8 cellular contexts compared by ENCODE assay signal in the genomic region with DNA sequence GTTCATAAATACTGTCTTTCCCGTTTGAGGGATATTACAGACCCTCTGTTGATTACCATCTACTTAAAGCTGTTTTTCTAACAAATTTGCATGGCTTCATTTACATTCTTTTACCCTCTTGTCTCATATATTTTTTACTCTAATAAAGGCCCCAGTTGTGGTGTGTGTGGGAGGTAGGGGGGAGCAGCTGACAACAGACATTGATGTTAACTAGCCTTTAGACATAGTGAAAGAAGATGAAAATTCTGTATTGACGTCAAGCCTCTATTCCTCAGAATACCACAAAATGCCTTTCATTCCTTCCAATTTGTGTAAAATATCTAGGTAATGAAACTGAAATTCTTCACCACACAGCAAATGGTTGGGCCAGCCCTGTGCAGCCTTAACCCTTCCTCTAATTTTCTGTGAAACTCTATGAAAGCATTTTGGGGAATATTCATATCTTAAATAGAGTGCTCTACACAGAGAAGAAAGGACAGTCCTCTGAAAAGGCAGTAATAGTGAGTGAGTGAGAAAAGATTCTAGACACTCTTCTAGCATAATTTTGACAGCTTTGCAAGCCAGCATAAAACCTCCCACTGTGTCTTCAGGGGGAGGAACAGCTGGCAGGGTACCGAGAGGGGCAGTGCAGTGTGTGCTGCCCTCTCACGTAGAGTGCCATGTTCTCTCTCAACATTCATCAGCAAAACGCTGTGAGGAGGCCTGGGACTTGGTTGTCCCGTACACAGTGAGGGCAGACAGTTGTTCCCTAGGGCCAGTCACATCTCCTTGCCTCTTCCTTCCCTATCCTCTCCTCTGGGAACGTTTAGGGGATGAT. TPM values are rescaled to one million over a fixed set of nuclear protein-coding genes. Genes with fewer than 3 reads are reported as not detected.
DNase-seq lines count a peak whose midpoint lies in the region; ATAC-seq, FAIRE-seq and TF ChIP-seq lines count a peak whose summit lies in the region.

No MANE protein-coding gene starts in this region.

- no peak overlapping the region for H2AFZ ChIP-seq in HepG2 (ENCODE audit: low read length)
- no peak overlapping the region for H2AFZ ChIP-seq in PC-3 (ENCODE audit: low read length)

- no peak overlapping the region for H3K4me3 Mint-ChIP-seq in stimulated activated naive B cell treated with anti-CD40 and anti-IgM and Interleukin-4, amounts not matched to agents 10 μg/mL and 1 μg/mL and 100 μg/mL, for 72 hours
- H3K4me3 Mint-ChIP-seq in Caco-2 (ENCODE audit: unreplicated experiment), result no peak overlapping the region

- POLR2A ChIA-PET in HepG2 (lab: Yijun Ruan, JAX), result interaction anchor here (1.0 to 1.1 kb wide), 2 partner anchors 83 to 96 kb away, joined by 3 read pairs; partner anchors contain the start of gene LIMA1
- POLR2A ChIA-PET in PC-3 (lab: Charles Lee; ENCODE audit: unreplicated experiment), result interaction anchor here (0.7 kb wide), 1 partner anchor 10 kb away, joined by 4 read pairs; no protein-coding TSS in a partner anchor
- POLR2A ChIA-PET in Caco-2 (lab: Charles Lee), result no interaction called here

- no peaks in the 10 kb centered on the region for H3K27me3 Mint-ChIP-seq in stimulated activated naive B cell treated with anti-CD40 and anti-IgM and Interleukin-4, amounts not matched to agents 10 μg/mL and 1 μg/mL and 100 μg/mL, for 72 hours
- no peaks in the 10 kb centered on the region for H3K27me3 Mint-ChIP-seq in Caco-2 (ENCODE audit: insufficient read depth, unreplicated experiment)

- intact Hi-C loops in HepG2 (cut with micrococcal nuclease; ENCODE audit: unreplicated experiment), result no loop called here
- intact Hi-C loops in right lobe of liver (cut with DNase I), result no loop called here
- intact Hi-C loops in PC-3 (cut with micrococcal nuclease), result loop anchor here (5.0 kb wide), 1 partner anchor 35 kb away; no protein-coding TSS in a partner anchor
- intact Hi-C loops in esophagus squamous epithelium (cut with DNase I), result no loop called here
- intact Hi-C loops in Caco-2 (cut with micrococcal nuclease; ENCODE audit: unreplicated experiment), result no loop called here

- in situ Hi-C loops in HepG2 (cut with HindIII; ENCODE audit: extremely low pct_ligation_motif_present, low pct_unique_long_range_greater_than_20kb), result loop anchor here (10.0 kb wide), 1 partner anchor 128 kb away; no protein-coding TSS in a partner anchor

- no peak for FAIRE-seq in HepG2 (lab: Jason Lieb, UNC)

- H3K9ac ChIP-seq in HepG2 (ENCODE audit: insufficient read depth, low read depth, low read length) (peak overlapping the region; percentile 10; the same call in 1 of the 2 replicates), PC-3 (ENCODE audit: low read length) (no peak overlapping the region)

- ATAC-seq in HepG2 (no peak), right lobe of liver (no peak), PC-3 (no peak)
- ATAC-seq in stimulated activated naive B cell treated with anti-CD40 and anti-IgM and Interleukin-4, amounts not matched to agents 10 μg/mL and 1 μg/mL and 100 μg/mL, for 72 hours (replicated peaks), result peak; percentile 83 to 87

- H3K27ac Mint-ChIP-seq in stimulated activated naive B cell treated with anti-CD40 and anti-IgM and Interleukin-4, amounts not matched to agents 10 μg/mL and 1 μg/mL and 100 μg/mL, for 72 hours, result peak overlapping the region; percentile 88
- H3K27ac Mint-ChIP-seq in Caco-2 (ENCODE audit: unreplicated experiment), result no peak overlapping the region

- H3K9me3 ChIP-seq in HepG2 (ENCODE audit: low read length) (no peaks in the 10 kb centered on the region), right lobe of liver (no peaks in the 10 kb centered on the region), PC-3 (ENCODE audit: low read length) (no peaks in the 10 kb centered on the region), esophagus squamous epithelium (no peaks in the 10 kb centered on the region), Caco-2 (no peaks in the 10 kb centered on the region)

- DNase-seq in HepG2 (ENCODE audit: low spot score) (no peak), right lobe of liver (no peak), PC-3 (no peak), esophagus squamous epithelium (lab: John Stamatoyannopoulos, UW) (no peak), Caco-2 (no peak), DMS79 treated with DMSO at 0.1 percent for 48 hours (lab: John Stamatoyannopoulos, UW) (no peak), AML-193 (lab: John Stamatoyannopoulos, UW) (no peak)
- no peak for DNase-seq in stimulated activated naive B cell treated with anti-CD40 and anti-IgM and Interleukin-4, amounts not matched to agents 10 μg/mL and 1 μg/mL and 100 μg/mL, for 72 hours

- CTCF ChIA-PET in HepG2 (lab: Yijun Ruan, JAX; ENCODE audit: low intra/inter-chr PET ratio, low total read pairs), result no interaction called here
- CTCF ChIA-PET in PC-3 (lab: Charles Lee), result interaction anchor here (0.5 to 1.0 kb wide), 2 partner anchors 16 to 129 kb away, joined by 3 to 4 read pairs; no protein-coding TSS in a partner anchor
- CTCF ChIA-PET in Caco-2 (lab: Charles Lee), result interaction anchor here (1.0 to 1.4 kb wide), 3 partner anchors 10 to 127 kb away, joined by 3 to 7 read pairs (median 6); no protein-coding TSS in a partner anchor

- H3K79me2 ChIP-seq in HepG2 (ENCODE audit: insufficient read depth, low read length) (no peaks in the 10 kb centered on the region), PC-3 (ENCODE audit: low read length) (no peaks in the 10 kb centered on the region)

- no peak for TF ChIP-seq RAD21 in HepG2 (CRISPR knock-in tag; IDR thresholded peaks at IDR 0.05)

- H3K4me1 ChIP-seq in HepG2 (ENCODE audit: insufficient read depth, low read length) (peaks cover 40% of the 10 kb centered on the region), right lobe of liver (no peaks in the 10 kb centered on the region), PC-3 (ENCODE audit: insufficient read depth, low read length) (peaks cover 26% of the 10 kb centered on the region), esophagus squamous epithelium (peaks cover 11 to 54% (median 39%) of the 10 kb centered on the region in 3 donors), Caco-2 (peaks cover 6% of the 10 kb centered on the region; the same call in 1 of the 2 replicates)

- peak overlapping the region; percentile 59; the same call in 1 of the 2 replicates for H3K4me2 ChIP-seq in HepG2 (ENCODE audit: low read depth, low read length)
- no peak overlapping the region for H3K4me2 ChIP-seq in PC-3 (ENCODE audit: low read length)

- no peak for TF ChIP-seq POLR2A in HepG2 (IDR thresholded peaks at IDR 0.05; ENCODE audit: insufficient read depth in 1 of 2, low read depth in 2 of 2, low read length in 2 of 2)
- no peak for TF ChIP-seq POLR2A in right lobe of liver (IDR thresholded peaks at IDR 0.05)
- no peak for TF ChIP-seq POLR2A in esophagus squamous epithelium (IDR thresholded peaks at IDR 0.05)

- H3K9me2 ChIP-seq in PC-3 (replicated peaks; ENCODE audit: low read length), result no peaks in the 10 kb centered on the region

- no TSS peak for BruUV-seq in HepG2 (replicated peaks; lab: Mats Ljungman, UMichigan)
- BruUV-seq in PC-3 (replicated peaks; lab: Mats Ljungman, UMichigan), result no TSS peak
- BruUV-seq in Caco-2 (replicated peaks; lab: Mats Ljungman, UMichigan), result no TSS peak

- H3K4me1 Mint-ChIP-seq in stimulated activated naive B cell treated with anti-CD40 and anti-IgM and Interleukin-4, amounts not matched to agents 10 μg/mL and 1 μg/mL and 100 μg/mL, for 72 hours, result peaks cover 13 to 31% of the 10 kb centered on the region in 2 donors
- H3K4me1 Mint-ChIP-seq in Caco-2 (ENCODE audit: low read depth, unreplicated experiment), result peaks cover 33% of the 10 kb centered on the region

- H3K4me3 ChIP-seq in HepG2 (replicated peaks in 1 of 3; ENCODE audit: insufficient read depth in 1 of 3, low read depth in 2 of 3, low read length in 3 of 3) (no peak overlapping the region), right lobe of liver (no peak overlapping the region), PC-3 (ENCODE audit: low read length) (no peak overlapping the region), esophagus squamous epithelium (no peak overlapping the region), Caco-2 (ENCODE audit: low read depth, low read length) (no peak overlapping the region)

- no peaks in the 10 kb centered on the region for H3K27me3 ChIP-seq in HepG2 (ENCODE audit: control insufficient read depth in 1 of 2, insufficient read depth in 2 of 2, low read length in 2 of 2)
- H3K27me3 ChIP-seq in right lobe of liver, result no peaks in the 10 kb centered on the region
- no peaks in the 10 kb centered on the region for H3K27me3 ChIP-seq in PC-3 (ENCODE audit: low read length)
- H3K27me3 ChIP-seq in esophagus squamous epithelium, result no peaks in the 10 kb centered on the region
- no peaks in the 10 kb centered on the region for H3K27me3 ChIP-seq in Caco-2 (replicated peaks; ENCODE audit: control insufficient read depth, insufficient read depth, low read length)

- H3K36me3 Mint-ChIP-seq in stimulated activated naive B cell treated with anti-CD40 and anti-IgM and Interleukin-4, amounts not matched to agents 10 μg/mL and 1 μg/mL and 100 μg/mL, for 72 hours, result peaks cover 3 to 5% of the 10 kb centered on the region in 2 donors
- peaks cover 35% of the 10 kb centered on the region for H3K36me3 Mint-ChIP-seq in Caco-2 (ENCODE audit: insufficient read depth, unreplicated experiment)

- H3K36me3 ChIP-seq in HepG2 (replicated peaks in 1 of 2; ENCODE audit: control insufficient read depth in 1 of 2, insufficient read depth in 2 of 2, low read length in 2 of 2) (peaks cover 2% of the 10 kb centered on the region in 2 experiments; a peak in 3 of 5 replicates), right lobe of liver (no peaks in the 10 kb centered on the region), PC-3 (ENCODE audit: low read depth, low read length) (no peaks in the 10 kb centered on the region; the same call in 1 of the 2 replicates), esophagus squamous epithelium (peaks cover 0 to 34% (median 3%) of the 10 kb centered on the region in 3 donors), Caco-2 (ENCODE audit: control insufficient read depth, insufficient read depth, low read length) (no peaks in the 10 kb centered on the region)

- no peak for TF ChIP-seq CTCF in HepG2 (CRISPR knock-in tag; IDR thresholded peaks at IDR 0.05)
- no peak for TF ChIP-seq CTCF in right lobe of liver (IDR thresholded peaks at IDR 0.05)
- TF ChIP-seq CTCF in PC-3 (conservative IDR thresholded peaks at IDR 0.05; ENCODE audit: low read depth, low read length), result no peak
- TF ChIP-seq CTCF in esophagus squamous epithelium (IDR thresholded peaks at IDR 0.05), result no peak
- no peak for TF ChIP-seq CTCF in Caco-2 (IDR thresholded peaks at IDR 0.05; ENCODE audit: insufficient read depth in 1 of 2, low read depth in 1 of 2, low read length in 1 of 2, severe bottlenecking in 1 of 2, unreplicated experiment in 1 of 2)

- no peak for TF ChIP-seq EP300 in HepG2 (IDR thresholded peaks at IDR 0.05; ENCODE audit: low read depth in 2 of 2, low read length in 2 of 2)
- no peak for TF ChIP-seq EP300 in HepG2 (CRISPR knock-in tag; IDR thresholded peaks at IDR 0.05; ENCODE audit: borderline replicate concordance)

- H4K20me1 ChIP-seq in HepG2 (ENCODE audit: insufficient read depth, low read length) (no peaks in the 10 kb centered on the region), PC-3 (ENCODE audit: low read length) (no peaks in the 10 kb centered on the region)

- WGBS in HepG2 (ENCODE audit: low lambda C conversion rate), result 76% methylated on average over 5 of the region's 7 CpGs
- WGBS in right lobe of liver (ENCODE audit: insufficient coverage, low coverage, low lambda C conversion rate, missing lambda C conversion rate), result 61% methylated on average over 3 of the region's 7 CpGs
- 45 to 49% methylated on average over 5 to 7 of the region's 7 CpGs for WGBS in esophagus squamous epithelium, 2 donors

- no peaks in the 10 kb centered on the region for H3K9me3 Mint-ChIP-seq in stimulated activated naive B cell treated with anti-CD40 and anti-IgM and Interleukin-4, amounts not matched to agents 10 μg/mL and 1 μg/mL and 100 μg/mL, for 72 hours
- no peaks in the 10 kb centered on the region for H3K9me3 Mint-ChIP-seq in Caco-2 (ENCODE audit: unreplicated experiment)

- H3F3A ChIP-seq in PC-3 (ENCODE audit: low read length, unreplicated experiment), result no peaks in the 10 kb centered on the region

- peak overlapping the region; percentile 51 for H3K27ac ChIP-seq in HepG2 (ENCODE audit: extremely low read length, insufficient read depth, low read length)
- H3K27ac ChIP-seq in right lobe of liver, result no peak overlapping the region
- peak overlapping the region; percentile 2; the same call in 1 of the 2 replicates for H3K27ac ChIP-seq in PC-3 (ENCODE audit: low read length)
- H3K27ac ChIP-seq in esophagus squamous epithelium, result peak overlapping the region; percentile 25 to 82 (median 66)

RNA-seq across cellular contexts. Expression of gene CERS5, which starts 20.1 kb away (rescaled TPM):
- total RNA-seq in HepG2 (2016; rRNA removed; fragmentation: Illumina TruSeq; extraction: Trizol) (15.3 and 22.3 TPM in 2 replicates), right lobe of liver (10 to 100 TPM in 2 of 6 experiments, 1 to 10 TPM in 4; 5.0 to 12.0 (median 8.0) TPM), PC-3 (2014; rRNA removed) (24.9 and 29.7 TPM in 2 replicates), esophagus squamous epithelium (10 to 100 TPM; 13.0 to 27.5 (median 21.2) TPM), Caco-2 (2022) (61.6 and 62.6 TPM in 2 replicates)
- 10.3 and 12.1 TPM in 2 replicates for total RNA-seq in HepG2 (2016; cell fraction: cytosol; rRNA removed; fragmentation: Illumina TruSeq; extraction: Trizol; ENCODE audit: low read depth)
- total RNA-seq in HepG2 (2016; cell fraction: insoluble cytoplasmic fraction; rRNA removed; fragmentation: Illumina TruSeq; extraction: Trizol), result 13.6 and 22.8 TPM in 2 replicates
- 18.3 and 19.2 TPM in 2 replicates for total RNA-seq in HepG2 (2016; cell fraction: membrane; rRNA removed; fragmentation: Illumina TruSeq; extraction: Trizol)
- total RNA-seq in HepG2 (2016; cell fraction: nucleus; rRNA removed; fragmentation: Illumina TruSeq; extraction: Trizol), result 34.1 and 37.5 TPM in 2 replicates
- polyA plus RNA-seq in HepG2 (2011; rRNA removed), result 37.5 and 48.8 TPM in 2 replicates
- polyA plus RNA-seq in HepG2 (2011; cell fraction: cytosol; rRNA removed), result 24.8 and 42.9 TPM in 2 replicates
- 37.4 and 42.7 TPM in 2 replicates for polyA plus RNA-seq in HepG2 (2011; cell fraction: nucleus; rRNA removed)
- polyA plus RNA-seq in HepG2 (2012), result 18.5 and 22.9 TPM in 2 replicates
- 11.3 and 11.6 TPM in 2 replicates for polyA plus RNA-seq in HepG2 (2016; cell fraction: cytosol; fragmentation: Illumina TruSeq; extraction: Trizol; ENCODE audit: low read depth)
- 16.0 and 16.6 TPM in 2 replicates for polyA plus RNA-seq in HepG2 (2016; cell fraction: insoluble cytoplasmic fraction; fragmentation: Illumina TruSeq; extraction: Trizol; ENCODE audit: low read depth)
- polyA plus RNA-seq in HepG2 (2016; cell fraction: membrane; fragmentation: Illumina TruSeq; extraction: Trizol; ENCODE audit: low read depth), result 17.8 and 18.4 TPM in 2 replicates
- 69.6 and 73.1 TPM in 2 replicates for polyA plus RNA-seq in HepG2 (2016; cell fraction: nucleus; fragmentation: Illumina TruSeq; extraction: Trizol; ENCODE audit: insufficient read depth, low read depth)
- polyA minus RNA-seq in HepG2 (2011; rRNA and poly(A)+ RNA removed; ENCODE audit: low replicate concordance), result 54.7 and 68.3 TPM in 2 replicates
- 16.2 and 19.3 TPM in 2 replicates for polyA minus RNA-seq in HepG2 (2011; cell fraction: cytosol; rRNA and poly(A)+ RNA removed)
- polyA minus RNA-seq in HepG2 (2011; cell fraction: nucleus; rRNA and poly(A)+ RNA removed), result 29.5 and 31.8 TPM in 2 replicates

Comparison
In these comparisons a context has a peak if more than half of its experiments do, and no peak if none do; other contexts are left out.
1. H3K27ac ChIP-seq: peak in HepG2 (single experiment), PC-3 (single experiment) and esophagus squamous epithelium (4 of 4); none in right lobe of liver (0 of 3).
2. ATAC-seq: peak in stimulated activated naive B cell treated with anti-CD40 and anti-IgM and Interleukin-4, amounts not matched to agents 10 μg/mL and 1 μg/mL and 100 μg/mL, for 72 hours (2 of 2); none in HepG2 (single experiment), right lobe of liver (0 of 4) and PC-3 (single experiment).